In the genomic region with DNA sequence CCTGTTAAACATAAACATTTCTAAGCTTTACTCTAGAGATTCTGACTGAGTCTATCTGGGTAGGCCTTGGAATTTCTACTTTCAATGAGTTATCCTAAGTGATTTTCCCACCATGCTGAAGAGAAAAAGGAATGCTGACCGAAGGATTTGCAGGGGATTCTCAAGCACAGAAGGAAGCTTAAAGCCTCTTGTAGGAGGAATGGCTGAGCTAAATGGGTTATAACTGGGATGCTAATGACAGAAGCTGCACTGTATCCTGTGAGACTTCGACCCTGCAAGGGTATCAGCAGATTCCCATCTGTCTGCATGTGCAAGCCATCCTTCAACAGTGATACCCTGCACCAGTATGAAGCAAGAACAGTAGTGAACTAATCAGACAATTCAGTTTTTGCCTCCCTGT, we compare ENCODE assay signal across 22 cellular contexts. TPM values are rescaled to one million over a fixed set of nuclear protein-coding genes. Genes with fewer than 3 reads are reported as not detected.
DNase-seq lines count a peak whose midpoint lies in the region; ATAC-seq and TF ChIP-seq lines count a peak whose summit lies in the region.
"Had no signal": no experiment of that assay in that cellular context is flagged by ENCODE, and none has a peak within 500 bp of the region (broad histone marks: within the 10 kb centered on the region; RNA-seq: fewer than 3 reads in every experiment).

No MANE protein-coding gene starts in this region.

- H3K27ac Mint-ChIP-seq in chondrocyte (ENCODE audit: unreplicated experiment) = peak overlapping the region; percentile 82
- peak overlapping the region; percentile 77 to 89 (median 79) for H3K27ac Mint-ChIP-seq in nephron
- H3K27ac Mint-ChIP-seq in type B pancreatic cell = peak overlapping the region; percentile 60
- H3K27ac Mint-ChIP-seq: T-cell had no signal

- H3K4me1 Mint-ChIP-seq in chondrocyte (ENCODE audit: low read depth) (peaks cover 47% of the 10 kb centered on the region), nephron (peaks cover 22% of the 10 kb centered on the region), type B pancreatic cell (ENCODE audit: unreplicated experiment) (peaks cover 22% of the 10 kb centered on the region)

- H3K27me3 ChIP-seq in HUES48 (ENCODE audit: control insufficient read depth, insufficient read depth, low read length) = peaks cover 8% of the 10 kb centered on the region; the same call in 1 of the 2 replicates
- H3K27me3 ChIP-seq: dorsolateral prefrontal cortex, SJSA1, suprapubic skin had no signal

- intact Hi-C loops in head of caudate nucleus (cut with DNase I) = no loop called here

- H3K4me1 ChIP-seq in HUES48 (ENCODE audit: control insufficient read depth, insufficient read depth, low read length) = peaks cover 28% of the 10 kb centered on the region

- no peaks in the 10 kb centered on the region for H3K36me3 ChIP-seq in HUES48 (ENCODE audit: control insufficient read depth, insufficient read depth, low read length)

- 0 out of 2 replicates have a peak overlapping the region, but pooled peaks have one; percentile 8 for H3K4me3 ChIP-seq in HUES48 (ENCODE audit: low read depth, low read length)
- H3K4me3 ChIP-seq: dorsolateral prefrontal cortex, SJSA1, skin epidermis, suprapubic skin had no signal

- H3K9me3 Mint-ChIP-seq in chondrocyte (ENCODE audit: low read depth) (no peaks in the 10 kb centered on the region), nephron (no peaks in the 10 kb centered on the region), type B pancreatic cell (no peaks in the 10 kb centered on the region)
- H3K9me3 Mint-ChIP-seq: T-cell had no signal

- no peak for ATAC-seq in GM19035 (IDR thresholded peaks at IDR 0.05; ENCODE audit: unreplicated experiment)
- ATAC-seq: T-cell had no signal

- peak overlapping the region; percentile 86 for H3K27ac ChIP-seq in HUES48 (ENCODE audit: low read depth, low read length)
- H3K27ac ChIP-seq: SJSA1, suprapubic skin had no signal

- no peak for DNase-seq in chondrocyte (ENCODE audit: low spot score)
- DNase-seq in type B pancreatic cell (ENCODE audit: extremely low spot score, unreplicated experiment) = no peak
- DNase-seq in activated CD4-positive, CD25-positive, alpha-beta regulatory T cell (lab: John Stamatoyannopoulos, UW) = no peak
- DNase-seq in head of caudate nucleus = no peak
- DNase-seq: activated CD8-positive, alpha-beta memory T cell treated with anti-CD3 and anti-CD28 coated beads for 24 hours; activated naive CD4-positive, alpha-beta T cell; activated T-cell treated with anti-CD3 and anti-CD28 coated beads, Interleukin-2, amount 50 U/mL, for 1 hour; dorsolateral prefrontal cortex; EL; Karpas-422; MV-4-11; NCI-H146; NCI-H524 treated with DMSO at 0.1 percent for 48 hours; occipital lobe; stimulated activated CD4-positive, alpha-beta T cell treated with anti-CD3 and anti-CD28 coated beads, Interleukin-1b, Interleukin-23, amount 100 ng/mL, for 48 hours; T-cell had no signal

- no peaks in the 10 kb centered on the region for H3K9me3 ChIP-seq in HUES48 (ENCODE audit: control insufficient read depth, insufficient read depth, low read length)
- H3K9me3 ChIP-seq: SJSA1, suprapubic skin had no signal

- peaks cover 4% of the 10 kb centered on the region for H3K36me3 Mint-ChIP-seq in chondrocyte (ENCODE audit: low read depth)
- peaks cover 45% of the 10 kb centered on the region for H3K36me3 Mint-ChIP-seq in nephron (ENCODE audit: low read depth)
- peaks cover 21% of the 10 kb centered on the region for H3K36me3 Mint-ChIP-seq in type B pancreatic cell

- H3K27me3 Mint-ChIP-seq in chondrocyte (ENCODE audit: low read depth) (no peaks in the 10 kb centered on the region), nephron (ENCODE audit: low read depth) (no peaks in the 10 kb centered on the region), type B pancreatic cell (no peaks in the 10 kb centered on the region)
- H3K27me3 Mint-ChIP-seq: T-cell had no signal

- TF ChIP-seq CTCF in chondrocyte (IDR thresholded peaks at IDR 0.05) (no peak), nephron (IDR thresholded peaks at IDR 0.05; ENCODE audit: unreplicated experiment in 3 of 3) (no peak), type B pancreatic cell (conservative IDR thresholded peaks at IDR 0.05) (no peak)

- no peak overlapping the region for H3K9ac ChIP-seq in HUES48 (ENCODE audit: low read depth, low read length)

- H3K4me3 Mint-ChIP-seq in chondrocyte (ENCODE audit: unreplicated experiment) (no peak overlapping the region), nephron (no peak overlapping the region), type B pancreatic cell (no peak overlapping the region)
- H3K4me3 Mint-ChIP-seq: T-cell had no signal

RNA-seq across cellular contexts. Expression of gene SLC35D1, which starts 35.4 kb away (rescaled TPM):
- total RNA-seq in chondrocyte (9.2 to 14.8 TPM (median 9.3 TPM) in 3 replicates), type B pancreatic cell (ENCODE audit: low replicate concordance) (10.0 and 13.0 TPM in 2 replicates)
